In genomic region chr17:1653735-1654134, GRCh38 we compare ENCODE assay signal across 29 cellular contexts. TPM values are rescaled to one million over a fixed set of nuclear protein-coding genes. Genes with fewer than 3 reads are reported as not detected.
A peak's percentile ranks its signal among the peaks of the same experiment; 100 is the strongest.
DNase-seq lines count a peak whose midpoint lies in the region; ATAC-seq, FAIRE-seq and TF ChIP-seq lines count a peak whose summit lies in the region.
"Had no signal": no experiment of that assay in that cellular context is flagged by ENCODE, and none has a peak within 500 bp of the region (broad histone marks: within the 10 kb centered on the region; RNA-seq: fewer than 3 reads in every experiment).

No MANE protein-coding gene starts in this region.

- H3K27ac ChIP-seq in BLaER1, result no peak overlapping the region
- H3K27ac ChIP-seq in CD4-positive, alpha-beta T cell (ENCODE audit: low read depth, low read length), result no peak overlapping the region
- no peak overlapping the region for H3K27ac ChIP-seq in GM12878 (ENCODE audit: control insufficient read depth, insufficient read depth)
- no peak overlapping the region for H3K27ac ChIP-seq in neuronal stem cell (replicated peaks; ENCODE audit: low read length)
- H3K27ac ChIP-seq: C4-2B, SJSA1 had no signal

- no peak overlapping the region for H2BK5ac ChIP-seq in neuronal stem cell (ENCODE audit: low read length)

- no peak overlapping the region for H2BK120ac ChIP-seq in neuronal stem cell (ENCODE audit: low read depth, low read length)

- peak overlapping the region; percentile 42 for H3K27ac Mint-ChIP-seq in CD4-positive, alpha-beta T cell

- H2AFZ ChIP-seq in GM12878 (ENCODE audit: control insufficient read depth, low read depth, low read length), result no peak overlapping the region
- no peak overlapping the region for H2AFZ ChIP-seq in neuronal stem cell (ENCODE audit: low read length)

- no peak for TF ChIP-seq CTCF in CD4-positive, alpha-beta T cell (IDR thresholded peaks at IDR 0.05)
- no peak for TF ChIP-seq CTCF in GM12878 (IDR thresholded peaks at IDR 0.05 in 2 of 3, conservative IDR thresholded peaks at IDR 0.05 in 1 of 3; ENCODE audit: control insufficient read depth in 2 of 3, extremely low read depth in 1 of 3, insufficient read depth in 1 of 3, low read depth in 3 of 3, low read length in 3 of 3)

- no peaks in the 10 kb centered on the region for H3K27me3 Mint-ChIP-seq in CD4-positive, alpha-beta T cell
- H3K27me3 Mint-ChIP-seq: CD8-positive, alpha-beta memory T cell had no signal

- CTCF ChIA-PET in CD4-positive, alpha-beta T cell (lab: Charles Lee), result no interaction called here
- CTCF ChIA-PET in GM12878 (lab: Yijun Ruan, JAX), result interaction anchor here (0.5 kb wide), 1 partner anchor 23 kb away, joined by 4 read pairs; no protein-coding TSS in a partner anchor

- H3K36me3 Mint-ChIP-seq in CD4-positive, alpha-beta T cell (ENCODE audit: low read depth), result peaks cover 75% of the 10 kb centered on the region

- SMC1A ChIA-PET in GM12878 (lab: Charles Lee; ENCODE audit: uncharacterized antibody, unreplicated experiment), result no interaction called here

- no peak overlapping the region for H3K18ac ChIP-seq in neuronal stem cell (ENCODE audit: low read length)

- no peak overlapping the region for H2BK12ac ChIP-seq in neuronal stem cell (ENCODE audit: low read length)

- DNase-seq in CD4-positive, alpha-beta T cell, result no peak
- DNase-seq in GM12878 (ENCODE audit: low read depth, low spot score), result no peak
- no peak for DNase-seq in neuronal stem cell (ENCODE audit: low spot score)
- no peak for DNase-seq in NCI-H187 (lab: John Stamatoyannopoulos, UW)
- no peak for DNase-seq in stimulated activated CD4-positive, alpha-beta T cell treated with anti-CD3 and anti-CD28 coated beads, Interleukin-2, amount 100 ng/mL, for 48 hours
- DNase-seq: CD8-positive, alpha-beta memory T cell; DMS 273 treated with DMSO at 0.1 percent for 48 hours; DMS79; EL; GDM1; GOT3; Kasumi-1; MV-4-11; NCI-H1105 treated with DMSO at 0.1 percent for 48 hours; NCI-H146; NCI-H2029; NCI-H446 treated with DMSO at 0.1 percent for 48 hours; NCI-H526; NCI-H82; NK-92 treated with Interleukin-12 subunit alpha and Interleukin-12 subunit beta, amount 100 ng/mL, for 24 hours; PC-3 had no signal

- no peak overlapping the region for H3K4me3 ChIP-seq in BLaER1
- no peak overlapping the region for H3K4me3 ChIP-seq in GM12878
- no peak overlapping the region for H3K4me3 ChIP-seq in neuronal stem cell (ENCODE audit: low read length in 2 of 2)
- H3K4me3 ChIP-seq: HAP-1, SJSA1 had no signal

- POLR2A ChIA-PET in CD4-positive, alpha-beta T cell (lab: Charles Lee), result no interaction called here
- POLR2A ChIA-PET in GM12878 (lab: Charles Lee), result no interaction called here

- no peak overlapping the region for H3K14ac ChIP-seq in neuronal stem cell (ENCODE audit: low read length)

- TF ChIP-seq RAD21 in GM12878 (IDR thresholded peaks at IDR 0.05; ENCODE audit: insufficient read depth, low read depth, low read length), result no peak

- peak; percentile 40 for TF ChIP-seq POLR2A in GM12878 (IDR thresholded peaks at IDR 0.05; ENCODE audit: low read depth, low read length)

- H3K79me1 ChIP-seq in neuronal stem cell (ENCODE audit: low read depth, low read length), result no peaks in the 10 kb centered on the region

- FAIRE-seq in GM12878 (lab: Jason Lieb, UNC), result peak; percentile 13
- FAIRE-seq: GM12891 had no signal

- RAD21 ChIA-PET in GM12878 (lab: Charles Lee; ENCODE audit: unreplicated experiment), result no interaction called here

- H2BK15ac ChIP-seq in neuronal stem cell (ENCODE audit: low read length), result no peak overlapping the region

- peaks cover 85% of the 10 kb centered on the region for H4K20me1 ChIP-seq in BLaER1
- H4K20me1 ChIP-seq in GM12878 (ENCODE audit: control insufficient read depth, insufficient read depth), result no peaks in the 10 kb centered on the region

- no peak for TF ChIP-seq EP300 in GM12878 (IDR thresholded peaks at IDR 0.05; ENCODE audit: borderline replicate concordance in 1 of 2, control insufficient read depth in 1 of 2, low read depth in 2 of 2, low read length in 2 of 2)

- H3K4me1 ChIP-seq in BLaER1, result peaks cover 22% of the 10 kb centered on the region
- peaks cover 8% of the 10 kb centered on the region for H3K4me1 ChIP-seq in GM12878 (ENCODE audit: control insufficient read depth, insufficient read depth, low read length)
- H3K4me1 ChIP-seq in neuronal stem cell (ENCODE audit: control insufficient read depth in 2 of 2, insufficient read depth in 1 of 2, low read depth in 1 of 2, low read length in 2 of 2), result peaks cover 6 to 9% of the 10 kb centered on the region in 2 donors
- H3K4me1 ChIP-seq: HAP-1 had no signal

- H3K9me3 Mint-ChIP-seq in CD4-positive, alpha-beta T cell, result no peaks in the 10 kb centered on the region
- H3K9me3 Mint-ChIP-seq: CD8-positive, alpha-beta memory T cell had no signal

- H4K8ac ChIP-seq in neuronal stem cell (ENCODE audit: low read depth, low read length), result no peak overlapping the region

- H4K91ac ChIP-seq in neuronal stem cell (ENCODE audit: low read depth, low read length, poor library complexity), result peak overlapping the region; percentile 77

- H3K4ac ChIP-seq in neuronal stem cell (ENCODE audit: low read length), result no peak overlapping the region

- ATAC-seq in CD4-positive, alpha-beta T cell (ENCODE audit: poor library complexity), result no peak
- ATAC-seq in GM12878 (no peak), HG03196 (IDR thresholded peaks at IDR 0.05; ENCODE audit: unreplicated experiment) (no peak)
- ATAC-seq: PC-3, Right ventricle myocardium inferior had no signal

- 97% methylated on average over 14 of the region's 14 CpGs for WGBS in GM12878 (ENCODE audit: insufficient coverage, insufficient replicate concordance, low lambda C conversion rate, missing lambda C conversion rate)
- WGBS in neuronal stem cell (ENCODE audit: extremely low coverage in 2 of 2, insufficient read length in 2 of 2, insufficient replicate concordance in 1 of 2), 2 donors, result no CpG with 5 or more reads among the region's 14 CpGs

- H2AK5ac ChIP-seq in neuronal stem cell (ENCODE audit: low read depth, low read length), result no peak overlapping the region

- peak overlapping the region; percentile 54 for H3K4me3 Mint-ChIP-seq in CD4-positive, alpha-beta T cell

- no peaks in the 10 kb centered on the region for H3K27me3 ChIP-seq in BLaER1
- H3K27me3 ChIP-seq in CD4-positive, alpha-beta T cell (ENCODE audit: control insufficient read depth, insufficient read depth, low read length), result no peaks in the 10 kb centered on the region
- no peaks in the 10 kb centered on the region for H3K27me3 ChIP-seq in GM12878 (replicated peaks in 1 of 2; ENCODE audit: control insufficient read depth in 2 of 2, insufficient read depth in 2 of 2, low read length in 1 of 2)
- H3K27me3 ChIP-seq in neuronal stem cell (ENCODE audit: control insufficient read depth in 3 of 3, insufficient read depth in 3 of 3, low read depth in 1 of 3, low read length in 3 of 3), result no peaks in the 10 kb centered on the region
- H3K27me3 ChIP-seq: SJSA1 had no signal

- no peaks in the 10 kb centered on the region for H3K79me2 ChIP-seq in GM12878 (ENCODE audit: control insufficient read depth, insufficient read depth, low read length)

- H3K23ac ChIP-seq in neuronal stem cell (ENCODE audit: low read depth, low read length, poor library complexity), result peak overlapping the region; percentile 6

- intact Hi-C loops in CD4-positive, alpha-beta T cell (cut with DNase I, micrococcal nuclease), result no loop called here
- intact Hi-C loops in GM12878 (cut with micrococcal nuclease; ENCODE audit: unreplicated experiment), result no loop called here

- no TSS peak for BruUV-seq in GM12878 (replicated peaks; lab: Mats Ljungman, UMichigan)

- H3K4me2 ChIP-seq in BLaER1, result no peak overlapping the region
- no peak overlapping the region for H3K4me2 ChIP-seq in GM12878 (ENCODE audit: control insufficient read depth, insufficient read depth)
- H3K4me2 ChIP-seq in neuronal stem cell (ENCODE audit: insufficient read depth, low read length, poor library complexity, severe bottlenecking), result no peak overlapping the region

- 0 out of 2 replicates have a peak overlapping the region, but pooled peaks have one; percentile 10 for H3K9ac ChIP-seq in BLaER1
- no peak overlapping the region for H3K9ac ChIP-seq in GM12878 (ENCODE audit: control insufficient read depth, insufficient read depth, low read length)
- H3K9ac ChIP-seq in neuronal stem cell (ENCODE audit: low read depth, low read length, poor library complexity), result peak overlapping the region; percentile 39

- no peaks in the 10 kb centered on the region for H3K9me3 ChIP-seq in BLaER1
- H3K9me3 ChIP-seq in CD4-positive, alpha-beta T cell (ENCODE audit: control insufficient read depth, low read length), result no peaks in the 10 kb centered on the region
- no peaks in the 10 kb centered on the region for H3K9me3 ChIP-seq in GM12878 (replicated peaks; ENCODE audit: control insufficient read depth, insufficient read depth, low read length)
- peaks cover 0 to 6% of the 10 kb centered on the region in 2 donors for H3K9me3 ChIP-seq in neuronal stem cell (replicated peaks in 1 of 2; ENCODE audit: control insufficient read depth in 2 of 2, insufficient read depth in 1 of 2, low read depth in 1 of 2, low read length in 2 of 2)
- H3K9me3 ChIP-seq: HAP-1, SJSA1 had no signal

- no peaks in the 10 kb centered on the region for H3K4me1 Mint-ChIP-seq in CD4-positive, alpha-beta T cell (ENCODE audit: low read depth)

- H3K36me3 ChIP-seq in BLaER1 (peaks cover 89% of the 10 kb centered on the region), GM12878 (ENCODE audit: control insufficient read depth in 2 of 2, insufficient read depth in 2 of 2, low read length in 1 of 2) (peaks cover 35 to 44% of the 10 kb centered on the region in 2 experiments), neuronal stem cell (replicated peaks in 1 of 2; ENCODE audit: control insufficient read depth in 2 of 2, insufficient read depth in 2 of 2, low read length in 2 of 2) (peaks cover 61 to 87% of the 10 kb centered on the region in 2 donors)

- in situ Hi-C loops in GM12878 (cut with MboI), result no loop called here

RNA-seq across cellular contexts. Expression of gene RILP, which starts 4.1 kb away (rescaled TPM):
- total RNA-seq in CD4-positive, alpha-beta T cell, result 1 to 10 TPM; 1.3 to 1.5 TPM
- total RNA-seq in GM12878 (2013; cell fraction: nucleolus; rRNA removed), result 2.9 and 5.4 TPM in 2 replicates
- total RNA-seq in GM12878 (2014; rRNA removed) (5.3 and 6.0 TPM in 2 replicates), GM12878 (2014; rRNA removed; fragmentation: Illumina TruSeq; extraction: Trizol) (2.4 and 3.3 TPM in 2 replicates), GM12878 (2021) (3.5 and 4.2 TPM in 2 replicates)
- polyA plus RNA-seq in GM12878 (2011; ENCODE audit: low read depth), result 0.72 TPM
- polyA plus RNA-seq in GM12878 (2011; rRNA removed) (1.2 and 2.0 TPM in 2 replicates), GM12878 (2014; fragmentation: Illumina TruSeq; extraction: Trizol) (0.79 and 2.6 TPM in 2 replicates), GM12878 (2014; fragmentation: Nextera tagmentation; extraction: Ambion mirVana) (under 1 TPM in 1 of 2 experiments, not detected in 1; 0.60 TPM), GM12878 (2014; rRNA removed) (6.1 and 8.1 TPM in 2 replicates), GM12878 (2016; fragmentation: Nextera tagmentation; extraction: Ambion mirVana) (1 to 10 TPM; 2.2 to 3.5 TPM)
- 2.3 and 2.8 TPM in 2 replicates for polyA plus RNA-seq in GM12878 (2011; cell fraction: cytosol; rRNA removed)
- 5.5 and 7.1 TPM in 2 replicates for polyA plus RNA-seq in GM12878 (2011; cell fraction: nucleus; rRNA removed)
- polyA plus RNA-seq in GM12878 (2012), result 2.0 and 2.2 TPM in 2 replicates
- polyA minus RNA-seq in GM12878 (2011; rRNA and poly(A)+ RNA removed), result 0.80 and 0.88 TPM in 2 replicates
- polyA minus RNA-seq in GM12878 (2011; cell fraction: cytosol; rRNA and poly(A)+ RNA removed), result 1.4 and 2.0 TPM in 2 replicates
- polyA minus RNA-seq in GM12878 (2011; cell fraction: nucleus; rRNA and poly(A)+ RNA removed), result 1.5 and 3.4 TPM in 2 replicates
- 4.3 TPM for polyA plus RNA-seq in neuronal stem cell (2013, experiment 1 of 2)
- polyA plus RNA-seq in neuronal stem cell (2013, experiment 2 of 2), result 4.0 TPM

RNA-seq across cellular contexts. Expression of gene SCARF1, which starts 8.2 kb away (rescaled TPM):
- total RNA-seq in CD4-positive, alpha-beta T cell, result under 1 TPM; 0.41 to 0.45 TPM
- total RNA-seq in GM12878 (2013; cell fraction: nucleolus; rRNA removed), result 3.1 and 5.3 TPM in 2 replicates
- total RNA-seq in GM12878 (2014; rRNA removed), result 0.73 and 1.1 TPM in 2 replicates
- 0.40 and 0.51 TPM in 2 replicates for total RNA-seq in GM12878 (2014; rRNA removed; fragmentation: Illumina TruSeq; extraction: Trizol)
- 1.4 and 1.7 TPM in 2 replicates for total RNA-seq in GM12878 (2021)
- 0.16 TPM for polyA plus RNA-seq in GM12878 (2011; ENCODE audit: low read depth)
- polyA plus RNA-seq in GM12878 (2011; rRNA removed), result 0.27 and 0.45 TPM in 2 replicates
- polyA plus RNA-seq in GM12878 (2011; cell fraction: cytosol; rRNA removed), result 0.67 and 0.87 TPM in 2 replicates
- polyA plus RNA-seq in GM12878 (2011; cell fraction: nucleus; rRNA removed), result 2.6 and 3.5 TPM in 2 replicates
- polyA plus RNA-seq in GM12878 (2012), result 0.84 TPM in 2 replicates
- polyA plus RNA-seq in GM12878 (2014; fragmentation: Illumina TruSeq; extraction: Trizol), result 0.26 TPM in 1 of 2 replicates, not detected in the other
- polyA plus RNA-seq in GM12878 (2014; fragmentation: Nextera tagmentation; extraction: Ambion mirVana), result under 1 TPM; 0.10 to 0.15 TPM
- 1.0 and 1.9 TPM in 2 replicates for polyA plus RNA-seq in GM12878 (2014; rRNA removed)
- polyA plus RNA-seq in GM12878 (2016; fragmentation: Nextera tagmentation; extraction: Ambion mirVana), result under 1 TPM; 0.33 to 0.54 TPM
- 0.15 and 0.52 TPM in 2 replicates for polyA minus RNA-seq in GM12878 (2011; rRNA and poly(A)+ RNA removed)
- polyA minus RNA-seq in GM12878 (2011; cell fraction: cytosol; rRNA and poly(A)+ RNA removed), result 0.31 and 0.53 TPM in 2 replicates
- 0.77 and 0.85 TPM in 2 replicates for polyA minus RNA-seq in GM12878 (2011; cell fraction: nucleus; rRNA and poly(A)+ RNA removed)
- polyA plus RNA-seq in neuronal stem cell (2013, experiment 1 of 2), result 0.67 TPM
- polyA plus RNA-seq in neuronal stem cell (2013, experiment 2 of 2), result 0.69 TPM
- total RNA-seq: A673 had no signal

RNA-seq across cellular contexts. Expression of gene SLC43A2, which starts 25.1 kb away (rescaled TPM):
- 10 to 100 TPM in 1 of 2 experiments, 1 to 10 TPM in 1; 9.0 to 10.2 TPM for total RNA-seq in CD4-positive, alpha-beta T cell
- 26.0 and 27.2 TPM in 2 replicates for total RNA-seq in GM12878 (2013; cell fraction: nucleolus; rRNA removed)
- total RNA-seq in GM12878 (2014; rRNA removed) (9.4 and 11.6 TPM in 2 replicates), GM12878 (2014; rRNA removed; fragmentation: Illumina TruSeq; extraction: Trizol) (3.5 and 4.7 TPM in 2 replicates), GM12878 (2021) (14.0 and 14.1 TPM in 2 replicates)
- 1.0 TPM for polyA plus RNA-seq in GM12878 (2011; ENCODE audit: low read depth)
- polyA plus RNA-seq in GM12878 (2011; rRNA removed) (1.7 and 2.9 TPM in 2 replicates), GM12878 (2014; fragmentation: Illumina TruSeq; extraction: Trizol) (1.6 and 3.9 TPM in 2 replicates), GM12878 (2014; fragmentation: Nextera tagmentation; extraction: Ambion mirVana) (under 1 TPM; 0.03 to 0.13 TPM), GM12878 (2014; rRNA removed) (12.3 and 12.6 TPM in 2 replicates), GM12878 (2016; fragmentation: Nextera tagmentation; extraction: Ambion mirVana) (1 to 10 TPM; 6.7 to 7.4 TPM)
- 4.9 and 6.0 TPM in 2 replicates for polyA plus RNA-seq in GM12878 (2011; cell fraction: cytosol; rRNA removed)
- polyA plus RNA-seq in GM12878 (2011; cell fraction: nucleus; rRNA removed), result 4.3 and 4.8 TPM in 2 replicates
- 3.8 and 3.9 TPM in 2 replicates for polyA plus RNA-seq in GM12878 (2012)
- 4.2 and 8.9 TPM in 2 replicates for polyA minus RNA-seq in GM12878 (2011; rRNA and poly(A)+ RNA removed)
- polyA minus RNA-seq in GM12878 (2011; cell fraction: cytosol; rRNA and poly(A)+ RNA removed), result 2.5 and 6.4 TPM in 2 replicates
- polyA minus RNA-seq in GM12878 (2011; cell fraction: nucleus; rRNA and poly(A)+ RNA removed), result 3.9 and 6.9 TPM in 2 replicates
- 11.3 TPM for polyA plus RNA-seq in neuronal stem cell (2013, experiment 1 of 2)
- 11.0 TPM for polyA plus RNA-seq in neuronal stem cell (2013, experiment 2 of 2)

RNA-seq across cellular contexts. Expression of gene PRPF8, which starts 30.9 kb away (rescaled TPM):
- 100 to 1,000 TPM; 550 to 572 TPM for total RNA-seq in CD4-positive, alpha-beta T cell
- 308 and 355 TPM in 2 replicates for total RNA-seq in GM12878 (2013; cell fraction: nucleolus; rRNA removed)
- total RNA-seq in GM12878 (2014; rRNA removed) (119 and 157 TPM in 2 replicates), GM12878 (2014; rRNA removed; fragmentation: Illumina TruSeq; extraction: Trizol) (75.0 and 77.2 TPM in 2 replicates), GM12878 (2021) (313 and 337 TPM in 2 replicates)
- polyA plus RNA-seq in GM12878 (2011; ENCODE audit: low read depth), result 951 TPM
- polyA plus RNA-seq in GM12878 (2011; rRNA removed) (45.4 and 156 TPM in 2 replicates), GM12878 (2014; fragmentation: Illumina TruSeq; extraction: Trizol) (193 and 227 TPM in 2 replicates), GM12878 (2014; fragmentation: Nextera tagmentation; extraction: Ambion mirVana) (100 to 1,000 TPM; 133 to 167 TPM), GM12878 (2014; rRNA removed) (123 and 163 TPM in 2 replicates), GM12878 (2016; fragmentation: Nextera tagmentation; extraction: Ambion mirVana) (100 to 1,000 TPM; 224 to 238 TPM)
- polyA plus RNA-seq in GM12878 (2011; cell fraction: cytosol; rRNA removed), result 122 and 145 TPM in 2 replicates
- polyA plus RNA-seq in GM12878 (2011; cell fraction: nucleus; rRNA removed), result 325 and 335 TPM in 2 replicates
- polyA plus RNA-seq in GM12878 (2012), result 137 and 153 TPM in 2 replicates
- 229 and 378 TPM in 2 replicates for polyA minus RNA-seq in GM12878 (2011; rRNA and poly(A)+ RNA removed)
- polyA minus RNA-seq in GM12878 (2011; cell fraction: cytosol; rRNA and poly(A)+ RNA removed), result 198 and 260 TPM in 2 replicates
- 124 and 187 TPM in 2 replicates for polyA minus RNA-seq in GM12878 (2011; cell fraction: nucleus; rRNA and poly(A)+ RNA removed)
- 95.4 TPM for polyA plus RNA-seq in neuronal stem cell (2013, experiment 1 of 2)
- polyA plus RNA-seq in neuronal stem cell (2013, experiment 2 of 2), result 97.1 TPM

RNA-seq across cellular contexts. Expression of gene TLCD2, which starts 56.4 kb away (rescaled TPM):
- total RNA-seq in CD4-positive, alpha-beta T cell, result under 1 TPM; 0.19 to 0.34 TPM
- 0.06 and 0.17 TPM in 2 replicates for total RNA-seq in GM12878 (2013; cell fraction: nucleolus; rRNA removed)
- 0.05 and 0.06 TPM in 2 replicates for total RNA-seq in GM12878 (2014; rRNA removed)
- total RNA-seq in GM12878 (2014; rRNA removed; fragmentation: Illumina TruSeq; extraction: Trizol), result 0.04 and 0.05 TPM in 2 replicates
- 0.08 and 0.15 TPM in 2 replicates for total RNA-seq in GM12878 (2021)
- 0.04 TPM for polyA plus RNA-seq in GM12878 (2011; ENCODE audit: low read depth)
- polyA plus RNA-seq in GM12878 (2011; rRNA removed), result 0.01 and 0.03 TPM in 2 replicates
- polyA plus RNA-seq in GM12878 (2011; cell fraction: cytosol; rRNA removed), result not detected in 2 replicates
- polyA plus RNA-seq in GM12878 (2011; cell fraction: nucleus; rRNA removed), result 0.03 and 0.04 TPM in 2 replicates
- 0.10 and 0.11 TPM in 2 replicates for polyA plus RNA-seq in GM12878 (2012)
- 0.06 TPM in 1 of 2 replicates, not detected in the other for polyA plus RNA-seq in GM12878 (2014; fragmentation: Illumina TruSeq; extraction: Trizol)
- polyA plus RNA-seq in GM12878 (2014; fragmentation: Nextera tagmentation; extraction: Ambion mirVana), result under 1 TPM; 0.02 TPM
- polyA plus RNA-seq in GM12878 (2014; rRNA removed), result 0.11 and 0.13 TPM in 2 replicates
- not detected for polyA plus RNA-seq in GM12878 (2016; fragmentation: Nextera tagmentation; extraction: Ambion mirVana)
- 0.05 and 0.07 TPM in 2 replicates for polyA minus RNA-seq in GM12878 (2011; rRNA and poly(A)+ RNA removed)
- 0.21 TPM in 1 of 2 replicates, not detected in the other for polyA minus RNA-seq in GM12878 (2011; cell fraction: cytosol; rRNA and poly(A)+ RNA removed)
- under 0.01 and 0.10 TPM in 2 replicates for polyA minus RNA-seq in GM12878 (2011; cell fraction: nucleus; rRNA and poly(A)+ RNA removed)
- 0.75 TPM for polyA plus RNA-seq in neuronal stem cell (2013, experiment 1 of 2)
- 0.72 TPM for polyA plus RNA-seq in neuronal stem cell (2013, experiment 2 of 2)
